ENCODE assay signal across 15 cellular contexts in genomic region chr7:46558482-46559193, GRCh38.
DNase-seq lines count a peak whose midpoint lies in the region; ATAC-seq and TF ChIP-seq lines count a peak whose summit lies in the region.
"Had no signal": no experiment of that assay in that cellular context is flagged by ENCODE, and none has a peak within 500 bp of the region (broad histone marks: within the 10 kb centered on the region; RNA-seq: fewer than 3 reads in every experiment).

No MANE protein-coding gene starts in this region.

- peaks cover 45% of the 10 kb centered on the region for H3K4me1 Mint-ChIP-seq in HFFc6 (ENCODE audit: low read depth)
- H3K4me1 Mint-ChIP-seq: naive thymus-derived CD8-positive, alpha-beta T cell had no signal

- peaks cover 0 to 3% of the 10 kb centered on the region in 2 donors for H3K9me3 ChIP-seq in transverse colon

- in situ Hi-C loops in transverse colon (cut with MboI; ENCODE audit: low pct_ligation_motif_present in 1 of 4, low pct_unique_long_range_greater_than_20kb in 1 of 4, low sequenced_read_pairs in 3 of 4): no loop called here

- no peak for ATAC-seq in GM18907 (IDR thresholded peaks at IDR 0.05; ENCODE audit: unreplicated experiment)
- ATAC-seq: naive thymus-derived CD8-positive, alpha-beta T cell had no signal

- 66 to 77% methylated on average over 2 to 3 of the region's 3 CpGs for WGBS in transverse colon (ENCODE audit: low coverage in 1 of 2), 2 donors

- intact Hi-C loops in transverse colon (cut with DNase I; ENCODE audit: low total_unique reads): no loop called here

- TF ChIP-seq EP300 in transverse colon (IDR thresholded peaks at IDR 0.05; ENCODE audit: low read depth): no peak

- H3K4me3 ChIP-seq in foreskin fibroblast (ENCODE audit: low read depth in 1 of 2, low read length in 2 of 2) (no peak overlapping the region), transverse colon (no peak overlapping the region)
- H3K4me3 ChIP-seq: cardiac muscle cell had no signal

- H3K27me3 ChIP-seq in transverse colon: no peaks in the 10 kb centered on the region
- H3K27me3 ChIP-seq: cardiac muscle cell had no signal

- H3K36me3 Mint-ChIP-seq in HFFc6 (ENCODE audit: low read depth): peaks cover 13% of the 10 kb centered on the region; the same call in 1 of the 2 replicates

- H3K4me1 ChIP-seq in transverse colon: peaks cover 4 to 24% (median 12%) of the 10 kb centered on the region in 4 donors

- TF ChIP-seq CTCF in HFFc6 (IDR thresholded peaks at IDR 0.05) (no peak), VCaP (conservative IDR thresholded peaks at IDR 0.05) (no peak), foreskin fibroblast (IDR thresholded peaks at IDR 0.05; ENCODE audit: low read depth, low read length) (no peak), transverse colon (IDR thresholded peaks at IDR 0.05) (no peak)

- no peak for TF ChIP-seq POLR2A in transverse colon (IDR thresholded peaks at IDR 0.05)

- no peak overlapping the region; the same call in 1 of the 2 replicates for H3K4me3 Mint-ChIP-seq in HFFc6
- H3K4me3 Mint-ChIP-seq: naive thymus-derived CD8-positive, alpha-beta T cell had no signal

- peak overlapping the region; percentile 94 for H3K27ac ChIP-seq in VCaP
- peak overlapping the region in 3 of 4 donors; percentile 70 to 77 (median 76) for H3K27ac ChIP-seq in transverse colon
- H3K27ac ChIP-seq: cardiac muscle cell had no signal

- H3K36me3 ChIP-seq in transverse colon: no peaks in the 10 kb centered on the region
- H3K36me3 ChIP-seq: cardiac muscle cell had no signal

- DNase-seq in HFFc6 (peak; percentile 21), foreskin fibroblast (peak; percentile 49 to 59), transverse colon (no peak), SIG-M5 treated with dmso at 0.1 percent for 504 hours (lab: John Stamatoyannopoulos, UW; ENCODE audit: unreplicated experiment) (no peak), NCI-H128 (lab: John Stamatoyannopoulos, UW; ENCODE audit: unreplicated experiment) (no peak), NCI-H2107 treated with DMSO at 0.1 percent for 48 hours (lab: John Stamatoyannopoulos, UW; ENCODE audit: unreplicated experiment) (no peak)
- DNase-seq: activated CD4-positive, alpha-beta T cell treated with anti-CD3 and anti-CD28 coated beads, Interleukin-2, amount 50 U/mL, for 1 hour; islet precursor cell; naive thymus-derived CD8-positive, alpha-beta T cell; NCI-H1417 treated with DMSO at 0.1 percent for 48 hours; NCI-H748 treated with DMSO at 0.1 percent for 48 hours had no signal

- 0 out of 2 replicates have a peak, but pooled peaks cover 3% of the 10 kb centered on the region for H3K9me3 Mint-ChIP-seq in HFFc6

- H3K27ac Mint-ChIP-seq in HFFc6: peak overlapping the region; percentile 47
- H3K27ac Mint-ChIP-seq: activated T-helper 2 cell treated with anti-CD3 and anti-CD28 coated beads, Interferon-gamma antibody, Interleukin-2, Interleukin-4, amounts not matched to agents 10 μg/mL and 5 μg/mL and 100 μg/mL, durations not matched to agents 14 hours and 24 hours and 36 hours; naive thymus-derived CD8-positive, alpha-beta T cell had no signal

- no peaks in the 10 kb centered on the region for H3K27me3 Mint-ChIP-seq in HFFc6 (ENCODE audit: insufficient read depth)
- H3K27me3 Mint-ChIP-seq: naive thymus-derived CD8-positive, alpha-beta T cell had no signal

Comparison
In these comparisons a context has a peak if more than half of its experiments do, and no peak if none do; other contexts are left out.
1. DNase-seq: peak in HFFc6 (single experiment) and foreskin fibroblast (2 of 2); none in transverse colon (single experiment), SIG-M5 treated with dmso at 0.1 percent for 504 hours (single experiment), NCI-H128 (single experiment) and NCI-H2107 treated with DMSO at 0.1 percent for 48 hours (single experiment).